Comparison of ENCODE assay signal across 17 cellular contexts in the genomic region with DNA sequence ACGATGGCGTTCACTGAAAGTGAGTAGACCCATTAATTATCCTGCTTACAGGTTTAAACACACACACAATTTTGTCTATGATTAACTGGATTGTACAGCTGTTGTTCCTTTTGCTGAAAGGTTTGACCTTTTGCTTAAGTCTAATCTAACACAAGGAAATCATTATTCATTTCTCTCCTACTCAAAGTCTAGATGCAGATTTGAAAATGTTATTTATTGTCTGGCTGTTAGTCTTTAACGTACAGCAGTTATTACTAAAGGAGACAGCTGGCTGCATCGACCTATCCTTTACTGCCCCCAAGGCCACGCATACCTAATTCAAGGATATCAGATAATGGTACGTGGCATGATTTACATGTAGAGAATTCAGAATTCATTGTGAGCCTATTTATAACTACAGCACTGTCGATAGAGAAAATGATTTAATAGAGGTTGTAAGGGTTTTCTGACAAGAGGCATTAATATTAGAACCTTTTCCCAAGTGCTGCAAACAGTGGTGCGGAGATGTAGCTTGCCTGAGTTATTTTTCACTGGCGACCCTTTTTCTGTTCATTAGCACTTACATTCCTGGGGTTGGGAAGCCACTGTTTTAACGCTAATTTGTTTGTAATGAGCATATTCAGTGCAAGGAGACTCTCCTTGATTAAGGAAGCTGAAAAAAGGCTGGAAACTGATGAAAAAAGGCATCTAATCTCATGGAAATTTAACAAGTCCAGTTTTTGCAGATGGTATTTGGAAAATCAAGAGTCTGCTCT.
DNase-seq lines count a peak whose midpoint lies in the region; ATAC-seq and TF ChIP-seq lines count a peak whose summit lies in the region.
"Had no signal": no experiment of that assay in that cellular context is flagged by ENCODE, and none has a peak within 500 bp of the region (broad histone marks: within the 10 kb centered on the region; RNA-seq: fewer than 3 reads in every experiment).

No MANE protein-coding gene starts in this region.

- H3K4me1 Mint-ChIP-seq in activated T-cell treated with anti-CD3 and anti-CD28 coated beads, Interleukin-2, amount 50 U/mL, for 4 hours (ENCODE audit: low read depth), result no peaks in the 10 kb centered on the region
- H3K4me1 Mint-ChIP-seq: activated CD4-positive, alpha-beta T cell treated with anti-CD3 and anti-CD28 coated beads, Interleukin-2, amount 10 ng/mL, durations not matched to agents 24 days and 14 days had no signal

- peaks cover 12% of the 10 kb centered on the region for H3K9me3 Mint-ChIP-seq in activated T-cell treated with anti-CD3 and anti-CD28 coated beads, Interleukin-2, amount 50 U/mL, for 4 hours
- H3K9me3 Mint-ChIP-seq: activated CD4-positive, alpha-beta T cell treated with anti-CD3 and anti-CD28 coated beads, Interleukin-2, amount 10 ng/mL, durations not matched to agents 24 days and 14 days had no signal

- no peak for TF ChIP-seq CTCF in epithelial cell of proximal tubule (conservative IDR thresholded peaks at IDR 0.05; ENCODE audit: low read depth, low read length)

- H3K36me3 Mint-ChIP-seq in activated T-cell treated with anti-CD3 and anti-CD28 coated beads, Interleukin-2, amount 50 U/mL, for 4 hours (ENCODE audit: insufficient read depth), result no peaks in the 10 kb centered on the region

- no peak for ATAC-seq in activated T-cell treated with anti-CD3 and anti-CD28 coated beads, Interleukin-2, amount 50 U/mL, for 4 hours
- ATAC-seq: activated T-cell treated with anti-CD3 and anti-CD28 coated beads, Interleukin-2, amount 50 U/mL, for 72 hours; left colon had no signal

- DNase-seq in NCI-H1092 treated with DMSO at 0.1 percent for 48 hours (lab: John Stamatoyannopoulos, UW) (peak; percentile 33), NCI-H1092 (lab: John Stamatoyannopoulos, UW) (no peak), NCI-H774 (lab: John Stamatoyannopoulos, UW) (peak; percentile 58), epithelial cell of proximal tubule (ENCODE audit: low read depth) (peak; percentile 22), retina (peak; percentile 41), C1 segment of cervical spinal cord (lab: John Stamatoyannopoulos, UW) (no peak), GF-D8 (lab: John Stamatoyannopoulos, UW) (no peak)
- DNase-seq in activated T-cell treated with anti-CD3 and anti-CD28 coated beads, Interleukin-2, amount 50 U/mL, for 4 hours, result no peak
- DNase-seq: activated CD4-positive, alpha-beta T cell treated with anti-CD3 and anti-CD28 coated beads, Interleukin-2, amount 10 ng/mL, durations not matched to agents 24 days and 14 days; activated T-cell treated with anti-CD3 and anti-CD28 coated beads, Interleukin-2, amount 50 U/mL, for 72 hours; aorta; dorsolateral prefrontal cortex; foreskin fibroblast; left colon; stimulated activated CD4-positive, alpha-beta T cell treated with anti-CD3 and anti-CD28 coated beads, Interleukin-15, amount 100 ng/mL, for 24 hours; SW 1271; upper lobe of left lung had no signal

- H3K4me3 Mint-ChIP-seq in activated T-cell treated with anti-CD3 and anti-CD28 coated beads, Interleukin-2, amount 50 U/mL, for 4 hours, result no peak overlapping the region
- H3K4me3 Mint-ChIP-seq: activated CD4-positive, alpha-beta T cell treated with anti-CD3 and anti-CD28 coated beads, Interleukin-2, amount 10 ng/mL, durations not matched to agents 24 days and 14 days; activated T-cell treated with anti-CD3 and anti-CD28 coated beads, Interleukin-2, amount 50 U/mL, for 72 hours had no signal

- no peak overlapping the region for H3K4me3 ChIP-seq in epithelial cell of proximal tubule (ENCODE audit: low read depth, low read length)
- H3K4me3 ChIP-seq: dorsolateral prefrontal cortex, upper lobe of left lung had no signal

- no peaks in the 10 kb centered on the region for H3K27me3 Mint-ChIP-seq in activated T-cell treated with anti-CD3 and anti-CD28 coated beads, Interleukin-2, amount 50 U/mL, for 4 hours (ENCODE audit: low read depth)
- H3K27me3 Mint-ChIP-seq: activated CD4-positive, alpha-beta T cell treated with anti-CD3 and anti-CD28 coated beads, Interleukin-2, amount 10 ng/mL, durations not matched to agents 24 days and 14 days had no signal

Comparison
In these comparisons a context has a peak if more than half of its experiments do, and no peak if none do; other contexts are left out.
1. DNase-seq: peak in NCI-H1092 treated with DMSO at 0.1 percent for 48 hours (single experiment), NCI-H774 (single experiment), epithelial cell of proximal tubule (single experiment) and retina (single experiment); none in NCI-H1092 (single experiment), activated T-cell treated with anti-CD3 and anti-CD28 coated beads, Interleukin-2, amount 50 U/mL, for 4 hours (single experiment), C1 segment of cervical spinal cord (0 of 14) and GF-D8 (single experiment).